ENCODE assay signal across 28 cellular contexts in genomic region chr10:101089520-101090299, GRCh38. TPM values are rescaled to one million over a fixed set of nuclear protein-coding genes. Genes with fewer than 3 reads are reported as not detected.
A peak's percentile ranks its signal among the peaks of the same experiment; 100 is the strongest.
DNase-seq lines count a peak whose midpoint lies in the region; ATAC-seq, FAIRE-seq and TF ChIP-seq lines count a peak whose summit lies in the region.
"Had no signal": no experiment of that assay in that cellular context is flagged by ENCODE, and none has a peak within 500 bp of the region (broad histone marks: within the 10 kb centered on the region; RNA-seq: fewer than 3 reads in every experiment).

No MANE protein-coding gene starts in this region.

- no TSS peak for BruUV-seq in HCT116 (replicated peaks; lab: Mats Ljungman, UMichigan)
- BruUV-seq in K562 (replicated peaks; lab: Mats Ljungman, UMichigan) = no TSS peak
- no TSS peak for BruUV-seq in Caco-2 (replicated peaks; lab: Mats Ljungman, UMichigan)

- CTCF ChIA-PET in HCT116 (lab: Charles Lee) (no interaction called here), K562 (lab: Yijun Ruan, JAX; ENCODE audit: low intra/inter-chr PET ratio) (no interaction called here), Caco-2 (lab: Charles Lee) (no interaction called here)

- H3K27me3 ChIP-seq in HCT116 (ENCODE audit: insufficient read depth, low read length) = peaks cover 12% of the 10 kb centered on the region; the same call in 1 of the 2 replicates
- peaks cover 2 to 58% of the 10 kb centered on the region in 2 experiments; a peak in 3 of 5 replicates for H3K27me3 ChIP-seq in K562 (ENCODE audit: control insufficient read depth in 2 of 2, insufficient read depth in 2 of 2, low read length in 2 of 2)
- no peaks in the 10 kb centered on the region for H3K27me3 ChIP-seq in Caco-2 (replicated peaks; ENCODE audit: control insufficient read depth, insufficient read depth, low read length)

- 11% methylated on average over 6 of the region's 11 CpGs for WGBS in K562 (ENCODE audit: insufficient coverage, low coverage, missing lambda C conversion rate)

- H3K4me2 ChIP-seq in HCT116 (ENCODE audit: low read length) = peak overlapping the region; percentile 36; the same call in 1 of the 2 replicates
- no peak overlapping the region for H3K4me2 ChIP-seq in K562 (ENCODE audit: insufficient read depth, low read length)
- H3K4me2 ChIP-seq: SK-N-SH had no signal

- H3K4me3 Mint-ChIP-seq in Caco-2 (ENCODE audit: unreplicated experiment) = no peak overlapping the region
- H3K4me3 Mint-ChIP-seq: CD8-positive, alpha-beta T cell had no signal

- H3K36me3 ChIP-seq in HCT116 (ENCODE audit: control insufficient read depth in 1 of 2, insufficient read depth in 2 of 2, low read length in 2 of 2) = no peaks in the 10 kb centered on the region
- no peaks in the 10 kb centered on the region for H3K36me3 ChIP-seq in K562 (ENCODE audit: control insufficient read depth, insufficient read depth, low read length)
- no peaks in the 10 kb centered on the region for H3K36me3 ChIP-seq in mucosa of descending colon (ENCODE audit: low read depth)
- H3K36me3 ChIP-seq in Caco-2 (ENCODE audit: control insufficient read depth, insufficient read depth, low read length) = no peaks in the 10 kb centered on the region

- H3K27ac ChIP-seq in HCT116 (ENCODE audit: low read depth, low read length) (no peak overlapping the region), K562 (ENCODE audit: extremely low read depth, low read depth, low read length) (no peak overlapping the region)
- H3K27ac ChIP-seq: 22Rv1 had no signal

- no peaks in the 10 kb centered on the region for H3K9me3 Mint-ChIP-seq in Caco-2 (ENCODE audit: unreplicated experiment)
- H3K9me3 Mint-ChIP-seq: CD8-positive, alpha-beta T cell had no signal

- TF ChIP-seq CTCF in HCT116 (IDR thresholded peaks at IDR 0.05 in 2 of 3, conservative IDR thresholded peaks at IDR 0.05 in 1 of 3; ENCODE audit: borderline replicate concordance in 1 of 3, insufficient read depth in 1 of 3, low read depth in 2 of 3, low read length in 2 of 3) = no peak
- no peak for TF ChIP-seq CTCF in K562 (IDR thresholded peaks at IDR 0.05 in 2 of 3, conservative IDR thresholded peaks at IDR 0.05 in 1 of 3; ENCODE audit: insufficient read depth in 2 of 3, low read depth in 1 of 3, low read length in 3 of 3)
- no peak for TF ChIP-seq CTCF in mucosa of descending colon (IDR thresholded peaks at IDR 0.05)
- TF ChIP-seq CTCF in Caco-2 (IDR thresholded peaks at IDR 0.05; ENCODE audit: insufficient read depth in 1 of 2, low read depth in 1 of 2, low read length in 1 of 2, severe bottlenecking in 1 of 2, unreplicated experiment in 1 of 2) = no peak

- no peak for TF ChIP-seq POLR2A in HCT116 (IDR thresholded peaks at IDR 0.05; ENCODE audit: borderline replicate concordance, extremely low read depth, insufficient read depth, insufficient read length)
- no peak for TF ChIP-seq POLR2A in K562 (conservative IDR thresholded peaks at IDR 0.05)

- intact Hi-C loops in HCT116 (cut with micrococcal nuclease) = no loop called here
- intact Hi-C loops in K562 (cut with micrococcal nuclease) = no loop called here
- intact Hi-C loops in mucosa of descending colon (cut with DNase I, micrococcal nuclease) = loop anchor here in 1 of 2 donors (10.0 kb wide), 1 partner anchor 55 kb away; no protein-coding TSS in a partner anchor
- intact Hi-C loops in Caco-2 (cut with micrococcal nuclease; ENCODE audit: unreplicated experiment) = no loop called here

- no peaks in the 10 kb centered on the region for H3K36me3 Mint-ChIP-seq in Caco-2 (ENCODE audit: insufficient read depth, unreplicated experiment)
- H3K36me3 Mint-ChIP-seq: CD8-positive, alpha-beta T cell had no signal

- RAD21 ChIA-PET in HCT116 (lab: Charles Lee; ENCODE audit: low non-redundant PET in 1 of 2, low total read pairs in 2 of 2, uncharacterized antibody in 2 of 2, unreplicated experiment in 2 of 2) = no interaction called here

- POLR2A ChIA-PET in HCT116 (lab: Charles Lee) (no interaction called here), K562 (lab: Yijun Ruan, JAX) (interaction anchor here (1.2 kb wide), 1 partner anchor 42 kb away, joined by 5 read pairs; no protein-coding TSS in a partner anchor), Caco-2 (lab: Charles Lee) (no interaction called here)

- H3K9ac ChIP-seq in HCT116 (ENCODE audit: low read length) (no peak overlapping the region), K562 (ENCODE audit: insufficient read depth in 1 of 2, low read depth in 2 of 2, low read length in 2 of 2) (no peak overlapping the region)
- H3K9ac ChIP-seq: SK-N-SH had no signal

- in situ Hi-C loops in K562 (cut with MboI) = no loop called here

- H2AFZ ChIP-seq in HCT116 (ENCODE audit: low read depth, low read length, poor library complexity, severe bottlenecking) = no peak overlapping the region
- no peak overlapping the region for H2AFZ ChIP-seq in K562 (ENCODE audit: low read depth, low read length)

- peak; percentile 9 for DNase-seq in NCI-H1092 treated with DMSO at 0.1 percent for 48 hours (lab: John Stamatoyannopoulos, UW)
- no peak for DNase-seq in NCI-H1092 (lab: John Stamatoyannopoulos, UW)
- no peak for DNase-seq in HCT116 (ENCODE audit: low read depth, low spot score)
- DNase-seq in K562 (ENCODE audit: extremely low read depth in 1 of 4, low spot score in 3 of 4) = peak in 1 of 4 experiments; percentile 9
- no peak for DNase-seq in mucosa of descending colon
- DNase-seq in Caco-2 = no peak
- DNase-seq in activated gamma-delta T cell treated with Interleukin-2 at 50 U/mL for 16 hours = no peak
- DNase-seq: AML-193; C1 segment of cervical spinal cord; Calu3; CD8-positive, alpha-beta T cell; DMS53; EL; GF-D8; GOT3; Kasumi-1; NCI-H1436; NCI-H187 treated with DMSO at 0.1 percent for 48 hours; NK-92 treated with Interleukin-12 subunit alpha and Interleukin-12 subunit beta, amount 100 ng/mL, for 24 hours; SIG-M5; SK-N-SH had no signal

- H3K27me3 Mint-ChIP-seq in Caco-2 (ENCODE audit: insufficient read depth, unreplicated experiment) = peaks cover 2% of the 10 kb centered on the region

- H3K4me3 ChIP-seq in HCT116 (replicated peaks in 1 of 2; ENCODE audit: low read depth in 1 of 2, low read length in 2 of 2) (no peak overlapping the region), K562 (no peak overlapping the region), mucosa of descending colon (no peak overlapping the region), Caco-2 (ENCODE audit: low read depth, low read length) (no peak overlapping the region)

- ATAC-seq in HCT116 = peak; percentile 18; the same call in 1 of the 2 replicates
- no peak for ATAC-seq in K562
- peak; percentile 61 for ATAC-seq in mucosa of descending colon
- ATAC-seq in HG03354 (IDR thresholded peaks at IDR 0.05; ENCODE audit: poor library complexity, severe bottlenecking, unreplicated experiment) = no peak
- ATAC-seq: CD8-positive, alpha-beta T cell; Panc1 had no signal

- TF ChIP-seq RAD21 in HCT116 (IDR thresholded peaks at IDR 0.05; ENCODE audit: low read depth) (no peak), K562 (CRISPR knock-in tag; conservative IDR thresholded peaks at IDR 0.05 in 1 of 2, IDR thresholded peaks at IDR 0.05 in 1 of 2) (no peak)

- H3K4me1 ChIP-seq in HCT116 (ENCODE audit: control insufficient read depth in 1 of 2, insufficient read depth in 2 of 2, low read length in 2 of 2) = peaks cover 6 to 23% of the 10 kb centered on the region in 2 experiments; a peak in 3 of 4 replicates
- peaks cover 0 to 14% of the 10 kb centered on the region in 2 experiments; a peak in 2 of 5 replicates for H3K4me1 ChIP-seq in K562 (replicated peaks in 1 of 2; ENCODE audit: control insufficient read depth in 2 of 2, insufficient read depth in 2 of 2, low read length in 2 of 2)
- no peaks in the 10 kb centered on the region for H3K4me1 ChIP-seq in mucosa of descending colon (ENCODE audit: low read depth)
- H3K4me1 ChIP-seq in Caco-2 = peaks cover 27% of the 10 kb centered on the region

- H3K27ac Mint-ChIP-seq in Caco-2 (ENCODE audit: unreplicated experiment) = no peak overlapping the region
- H3K27ac Mint-ChIP-seq: CD8-positive, alpha-beta T cell had no signal

- H4K20me1 ChIP-seq in HCT116 (ENCODE audit: insufficient read depth) (no peaks in the 10 kb centered on the region), K562 (replicated peaks; ENCODE audit: control insufficient read depth, insufficient read depth, low read length) (no peaks in the 10 kb centered on the region)

- no peaks in the 10 kb centered on the region for H3K79me2 ChIP-seq in HCT116 (ENCODE audit: insufficient read depth, low read length)
- H3K79me2 ChIP-seq in K562 (ENCODE audit: control insufficient read depth, insufficient read depth, low read length) = no peaks in the 10 kb centered on the region

- H3K9me2 ChIP-seq in HCT116 (ENCODE audit: insufficient read depth) = no peaks in the 10 kb centered on the region
- H3K9me2 ChIP-seq: SK-N-SH had no signal

- TF ChIP-seq EP300 in K562 (IDR thresholded peaks at IDR 0.05; ENCODE audit: low read length) = no peak

- H3K4me1 Mint-ChIP-seq in Caco-2 (ENCODE audit: low read depth, unreplicated experiment) = peaks cover 39% of the 10 kb centered on the region

- H3K9me1 ChIP-seq in K562 (ENCODE audit: control insufficient read depth, insufficient read depth, low read length) = no peaks in the 10 kb centered on the region

- no peak for FAIRE-seq in K562 (lab: Jason Lieb, UNC)
- FAIRE-seq: GM19239 had no signal

- H3K9me3 ChIP-seq in HCT116 (ENCODE audit: control insufficient read depth in 1 of 2, insufficient read depth in 1 of 2, low read depth in 1 of 2, low read length in 2 of 2) (no peaks in the 10 kb centered on the region), K562 (replicated peaks; ENCODE audit: control insufficient read depth, insufficient read depth, low read depth, low read length) (no peaks in the 10 kb centered on the region), mucosa of descending colon (no peaks in the 10 kb centered on the region), Caco-2 (no peaks in the 10 kb centered on the region)
- H3K9me3 ChIP-seq: SK-N-SH had no signal

RNA-seq across cellular contexts. Expression of gene KAZALD1, which starts 27.9 kb away (rescaled TPM):
- total RNA-seq in HCT116 (2021; ENCODE audit: unreplicated experiment) (16.0 TPM), K562 (2014; rRNA removed) (7.5 and 9.7 TPM in 2 replicates), K562 (2014; rRNA removed; fragmentation: Illumina TruSeq; extraction: Trizol) (2.4 and 2.7 TPM in 2 replicates), K562 (2015; rRNA removed; fragmentation: Illumina TruSeq; extraction: Trizol) (7.8 and 8.5 TPM in 2 replicates), K562 (2021) (8.6 and 9.1 TPM in 2 replicates), mucosa of descending colon (10 to 100 TPM in 2 of 3 donors, 1 to 10 TPM in 1; 8.5 to 20.0 (median 16.7) TPM), Caco-2 (2022) (41.3 and 42.3 TPM in 2 replicates)
- polyA plus RNA-seq in HCT116 (2012) = 8.1 and 9.4 TPM in 2 replicates
- 4.6 and 10.2 TPM in 2 replicates for total RNA-seq in K562 (2011; cell fraction: chromatin; rRNA removed; ENCODE audit: low replicate concordance)
- 12.9 and 13.0 TPM in 2 replicates for total RNA-seq in K562 (2011; cell fraction: nucleolus; rRNA removed)
- 7.4 and 7.9 TPM in 2 replicates for total RNA-seq in K562 (2011; cell fraction: nucleoplasm; rRNA removed)
- polyA plus RNA-seq in K562 (2011; rRNA removed) (4.9 and 5.7 TPM in 2 replicates), K562 (2014; fragmentation: Illumina TruSeq; extraction: Trizol) (2.8 and 5.2 TPM in 2 replicates), K562 (2014; fragmentation: Nextera tagmentation; extraction: Ambion mirVana) (under 1 TPM; 0.15 to 0.31 TPM), K562 (2014; rRNA removed) (8.9 and 10.0 TPM in 2 replicates)
- 6.7 and 10.6 TPM in 2 replicates for polyA plus RNA-seq in K562 (2011; cell fraction: cytosol; rRNA removed)
- 15.5 and 16.6 TPM in 2 replicates for polyA plus RNA-seq in K562 (2011; cell fraction: nucleus; rRNA removed)
- 8.5 and 11.1 TPM in 2 replicates for polyA plus RNA-seq in K562 (2012)
- 3.4 and 4.8 TPM in 2 replicates for polyA minus RNA-seq in K562 (2011; rRNA and poly(A)+ RNA removed)
- polyA minus RNA-seq in K562 (2011; cell fraction: cytosol; rRNA and poly(A)+ RNA removed) = 3.4 and 3.6 TPM in 2 replicates
- polyA minus RNA-seq in K562 (2011; cell fraction: nucleus; rRNA and poly(A)+ RNA removed) = 14.4 and 25.2 TPM in 2 replicates
- total RNA-seq: CD8-positive, alpha-beta T cell had no signal

RNA-seq across cellular contexts. Expression of gene TLX1, which starts 41.4 kb away (rescaled TPM):
- total RNA-seq in HCT116 (2021; ENCODE audit: unreplicated experiment) (not detected), K562 (2014; rRNA removed) (0.18 and 1.0 TPM in 2 replicates), K562 (2014; rRNA removed; fragmentation: Illumina TruSeq; extraction: Trizol) (0.07 and 0.13 TPM in 2 replicates), K562 (2015; rRNA removed; fragmentation: Illumina TruSeq; extraction: Trizol) (0.11 and 0.15 TPM in 2 replicates), K562 (2021) (0.33 and 0.47 TPM in 2 replicates), mucosa of descending colon (1 to 10 TPM in 1 of 3 donors, under 1 TPM in 1, not detected in 1; 0.93 to 1.0 TPM), Caco-2 (2022) (1.9 and 2.3 TPM in 2 replicates)
- polyA plus RNA-seq in HCT116 (2012) = 0.09 and 0.42 TPM in 2 replicates
- 0.23 and 0.76 TPM in 2 replicates for total RNA-seq in K562 (2011; cell fraction: chromatin; rRNA removed; ENCODE audit: low replicate concordance)
- total RNA-seq in K562 (2011; cell fraction: nucleolus; rRNA removed) = 0.79 and 1.5 TPM in 2 replicates
- total RNA-seq in K562 (2011; cell fraction: nucleoplasm; rRNA removed) = 0.38 and 1.2 TPM in 2 replicates
- polyA plus RNA-seq in K562 (2011; rRNA removed) (3.3 and 12.0 TPM in 2 replicates), K562 (2014; fragmentation: Illumina TruSeq; extraction: Trizol) (0.21 and 0.22 TPM in 2 replicates), K562 (2014; fragmentation: Nextera tagmentation; extraction: Ambion mirVana) (under 1 TPM in 1 of 2 experiments, not detected in 1; 0.03 TPM), K562 (2014; rRNA removed) (0.24 and 0.45 TPM in 2 replicates)
- polyA plus RNA-seq in K562 (2011; cell fraction: cytosol; rRNA removed) = 8.7 and 11.8 TPM in 2 replicates
- 10.7 and 22.6 TPM in 2 replicates for polyA plus RNA-seq in K562 (2011; cell fraction: nucleus; rRNA removed)
- 0.14 and 0.16 TPM in 2 replicates for polyA plus RNA-seq in K562 (2012)
- polyA minus RNA-seq in K562 (2011; rRNA and poly(A)+ RNA removed) = 4.8 and 6.2 TPM in 2 replicates
- polyA minus RNA-seq in K562 (2011; cell fraction: cytosol; rRNA and poly(A)+ RNA removed) = 2.8 and 7.5 TPM in 2 replicates
- polyA minus RNA-seq in K562 (2011; cell fraction: nucleus; rRNA and poly(A)+ RNA removed) = 3.2 and 9.1 TPM in 2 replicates
- total RNA-seq: Calu3; CD8-positive, alpha-beta T cell; MCF 10A; NCI-H460 had no signal
- polyA plus RNA-seq: AG04450, SK-N-SH had no signal

RNA-seq across cellular contexts. Expression of gene SFXN3, which starts 58.7 kb away (rescaled TPM):
- total RNA-seq in HCT116 (2021; ENCODE audit: unreplicated experiment) (52.5 TPM), K562 (2014; rRNA removed) (1.00 and 2.2 TPM in 2 replicates), K562 (2014; rRNA removed; fragmentation: Illumina TruSeq; extraction: Trizol) (0.64 and 0.69 TPM in 2 replicates), K562 (2015; rRNA removed; fragmentation: Illumina TruSeq; extraction: Trizol) (0.58 and 0.68 TPM in 2 replicates), K562 (2021) (1.4 and 1.8 TPM in 2 replicates), mucosa of descending colon (10 to 100 TPM in 2 of 3 donors, 1 to 10 TPM in 1; 8.7 to 28.7 (median 28.0) TPM), Caco-2 (2022) (23.4 and 30.3 TPM in 2 replicates)
- polyA plus RNA-seq in HCT116 (2012) = 54.6 and 59.3 TPM in 2 replicates
- total RNA-seq in K562 (2011; cell fraction: chromatin; rRNA removed; ENCODE audit: low replicate concordance) = 6.0 and 9.2 TPM in 2 replicates
- 3.8 and 5.2 TPM in 2 replicates for total RNA-seq in K562 (2011; cell fraction: nucleolus; rRNA removed)
- 3.7 and 5.1 TPM in 2 replicates for total RNA-seq in K562 (2011; cell fraction: nucleoplasm; rRNA removed)
- polyA plus RNA-seq in K562 (2011; rRNA removed) (4.6 and 8.1 TPM in 2 replicates), K562 (2014; fragmentation: Illumina TruSeq; extraction: Trizol) (1.5 and 1.6 TPM in 2 replicates), K562 (2014; fragmentation: Nextera tagmentation; extraction: Ambion mirVana) (under 1 TPM; 0.24 to 0.31 TPM), K562 (2014; rRNA removed) (0.86 and 0.96 TPM in 2 replicates)
- 5.6 and 7.0 TPM in 2 replicates for polyA plus RNA-seq in K562 (2011; cell fraction: cytosol; rRNA removed)
- 15.8 and 21.0 TPM in 2 replicates for polyA plus RNA-seq in K562 (2011; cell fraction: nucleus; rRNA removed)
- polyA plus RNA-seq in K562 (2012) = 1.6 and 3.3 TPM in 2 replicates
- polyA minus RNA-seq in K562 (2011; rRNA and poly(A)+ RNA removed) = 5.0 and 5.6 TPM in 2 replicates
- 2.5 and 5.0 TPM in 2 replicates for polyA minus RNA-seq in K562 (2011; cell fraction: cytosol; rRNA and poly(A)+ RNA removed)
- 3.4 and 5.2 TPM in 2 replicates for polyA minus RNA-seq in K562 (2011; cell fraction: nucleus; rRNA and poly(A)+ RNA removed)

RNA-seq across cellular contexts. Expression of gene PDZD7, which starts 58.8 kb away (rescaled TPM):
- total RNA-seq in HCT116 (2021; ENCODE audit: unreplicated experiment) = 6.1 TPM
- polyA plus RNA-seq in HCT116 (2012) = 4.8 and 6.1 TPM in 2 replicates
- 0.69 TPM in 1 of 2 replicates, not detected in the other for total RNA-seq in K562 (2011; cell fraction: chromatin; rRNA removed; ENCODE audit: low replicate concordance)
- total RNA-seq in K562 (2011; cell fraction: nucleolus; rRNA removed) = 0.79 and 0.83 TPM in 2 replicates
- 0.44 and 0.46 TPM in 2 replicates for total RNA-seq in K562 (2011; cell fraction: nucleoplasm; rRNA removed)
- 0.16 and 0.23 TPM in 2 replicates for total RNA-seq in K562 (2014; rRNA removed)
- 0.04 TPM in 1 of 2 replicates, not detected in the other for total RNA-seq in K562 (2014; rRNA removed; fragmentation: Illumina TruSeq; extraction: Trizol)
- 0.04 and 0.07 TPM in 2 replicates for total RNA-seq in K562 (2015; rRNA removed; fragmentation: Illumina TruSeq; extraction: Trizol)
- 0.09 and 0.29 TPM in 2 replicates for total RNA-seq in K562 (2021)
- 0.24 and 0.28 TPM in 2 replicates for polyA plus RNA-seq in K562 (2011; rRNA removed)
- polyA plus RNA-seq in K562 (2011; cell fraction: cytosol; rRNA removed) = 0.15 and 0.57 TPM in 2 replicates
- 0.62 and 0.97 TPM in 2 replicates for polyA plus RNA-seq in K562 (2011; cell fraction: nucleus; rRNA removed)
- polyA plus RNA-seq in K562 (2012) = 0.09 and 0.54 TPM in 2 replicates
- 0.04 TPM in 1 of 2 replicates, not detected in the other for polyA plus RNA-seq in K562 (2014; fragmentation: Illumina TruSeq; extraction: Trizol)
- polyA plus RNA-seq in K562 (2014; fragmentation: Nextera tagmentation; extraction: Ambion mirVana) = not detected
- polyA plus RNA-seq in K562 (2014; rRNA removed) = 0.04 and 0.07 TPM in 2 replicates
- 0.14 TPM in 1 of 2 replicates, not detected in the other for polyA minus RNA-seq in K562 (2011; rRNA and poly(A)+ RNA removed)
- polyA minus RNA-seq in K562 (2011; cell fraction: cytosol; rRNA and poly(A)+ RNA removed) = 0.38 TPM in 1 of 2 replicates, not detected in the other
- polyA minus RNA-seq in K562 (2011; cell fraction: nucleus; rRNA and poly(A)+ RNA removed) = 0.44 and 0.67 TPM in 2 replicates
- total RNA-seq in mucosa of descending colon = under 1 TPM in 2 of 3 donors, not detected in 1; 0.28 to 0.43 TPM
- 1.4 and 1.5 TPM in 2 replicates for total RNA-seq in Caco-2 (2022)

Comparison
In these comparisons a context has a peak if more than half of its experiments do, and no peak if none do; other contexts are left out.
1. ATAC-seq: peak in HCT116 (single experiment) and mucosa of descending colon (single experiment); none in K562 (single experiment) and HG03354 (single experiment).